10 cellular contexts compared by ENCODE assay signal in genomic region chr1:161537068-161537669, GRCh38. TPM values are rescaled to one million over a fixed set of nuclear protein-coding genes. Genes with fewer than 3 reads are reported as not detected.
"Had no signal": no experiment of that assay in that cellular context is flagged by ENCODE, and none has a peak within 500 bp of the region (broad histone marks: within the 10 kb centered on the region; RNA-seq: fewer than 3 reads in every experiment).

No MANE protein-coding gene starts in this region.

RNA-seq across cellular contexts. Expression of gene FCGR3A, which starts 12.4 kb away (rescaled TPM):
- total RNA-seq: activated CD4-positive, alpha-beta memory T cell treated with anti-CD3 and anti-CD28 coated beads for 36 hours; activated CD8-positive, alpha-beta memory T cell treated with anti-CD3 and anti-CD28 coated beads for 36 hours; activated T-helper 1 cell treated with anti-CD3 and anti-CD28 coated beads, Interleukin-12 subunit alpha, Interleukin-12 subunit beta, Interleukin-2, Interleukin-4 antibody, amounts not matched to agents 30 ng/mL and 10 ng/mL and 1 ng/mL, durations not matched to agents 14 hours and 24 hours and 36 hours; activated T-helper 2 cell treated with anti-CD3 and anti-CD28 coated beads, Interferon-gamma antibody, Interleukin-2, Interleukin-4, amounts not matched to agents 10 μg/mL and 5 μg/mL and 100 μg/mL, durations not matched to agents 14 hours and 24 hours and 36 hours; cardiac muscle cell; dermis microvascular lymphatic vessel endothelial cell; endodermal cell; foreskin keratinocyte; T-helper 2 cell treated with Interferon-gamma antibody and Interleukin-4, amounts not matched to agents 100 ng/mL and 5 ng/mL, for 36 hours had no signal
- polyA plus RNA-seq: cardiac muscle cell, foreskin keratinocyte had no signal

RNA-seq across cellular contexts. Expression of gene HSPA6, which starts 12.8 kb away (rescaled TPM):
- total RNA-seq: cardiac muscle cell, endodermal cell had no signal
- polyA plus RNA-seq: cardiac muscle cell had no signal

RNA-seq across cellular contexts. Expression of gene FCGR2A, which starts 31.9 kb away (rescaled TPM):
- total RNA-seq: activated CD8-positive, alpha-beta memory T cell treated with anti-CD3 and anti-CD28 coated beads for 36 hours; activated naive CD4-positive, alpha-beta T cell treated with anti-CD3 and anti-CD28 coated beads for 36 hours; activated T-helper 1 cell treated with anti-CD3 and anti-CD28 coated beads, Interleukin-12 subunit alpha, Interleukin-12 subunit beta, Interleukin-2, Interleukin-4 antibody, amounts not matched to agents 30 ng/mL and 10 ng/mL and 1 ng/mL, durations not matched to agents 14 hours and 24 hours and 36 hours; cardiac muscle cell; endodermal cell; foreskin keratinocyte had no signal
- polyA plus RNA-seq: cardiac muscle cell, foreskin keratinocyte had no signal
